Comparison of ENCODE assay signal across 28 cellular contexts in the genomic region with DNA sequence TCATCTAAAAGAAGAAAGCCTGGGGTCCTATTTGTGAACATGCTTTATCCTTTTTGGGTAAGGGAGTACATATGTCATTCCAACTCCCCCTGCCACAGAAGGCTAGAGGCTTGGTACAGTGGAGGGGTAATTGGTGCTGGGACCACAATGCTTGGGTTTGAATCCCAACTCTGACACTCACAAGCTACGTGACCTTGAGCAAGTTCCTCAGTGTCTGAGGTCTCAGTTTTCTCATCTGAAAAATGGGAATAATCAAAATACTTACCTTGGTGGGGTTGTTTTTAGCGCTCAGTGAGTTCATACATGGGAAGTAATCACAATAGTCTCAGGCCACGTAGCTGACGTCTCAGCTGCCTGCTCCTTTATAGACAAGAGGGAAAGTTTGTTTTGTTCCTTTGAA.
"Had no signal": no experiment of that assay in that cellular context is flagged by ENCODE, and none has a peak within 500 bp of the region (broad histone marks: within the 10 kb centered on the region; RNA-seq: fewer than 3 reads in every experiment).

No MANE protein-coding gene starts in this region.

- H3K4me2 ChIP-seq: hepatocyte had no signal

- H3K4me1 ChIP-seq: colonic mucosa, esophagus muscularis mucosa, esophagus squamous epithelium, foreskin keratinocyte, gastrocnemius medialis, gastroesophageal sphincter, heart left ventricle, heart right ventricle had no signal

- H3K79me2 ChIP-seq: hepatocyte had no signal

- H2AFZ ChIP-seq: hepatocyte had no signal

- H3K27ac ChIP-seq: colonic mucosa, coronary artery, dorsolateral prefrontal cortex, epithelial cell of prostate, esophagus muscularis mucosa, esophagus squamous epithelium, foreskin keratinocyte, gastrocnemius medialis, gastroesophageal sphincter, heart left ventricle, heart right ventricle, hepatocyte had no signal

- H3K4me3 ChIP-seq: colonic mucosa, coronary artery, dorsolateral prefrontal cortex, esophagus muscularis mucosa, esophagus squamous epithelium, gastrocnemius medialis, gastroesophageal sphincter, heart left ventricle, heart right ventricle, hepatocyte had no signal

- FAIRE-seq: endometrium, endothelial cell of umbilical vein, frontal cortex had no signal

- H3K36me3 ChIP-seq: colonic mucosa, esophagus muscularis mucosa, esophagus squamous epithelium, gastrocnemius medialis, gastroesophageal sphincter, heart left ventricle, heart right ventricle had no signal

- ATAC-seq: effector memory CD8-positive, alpha-beta T cell; esophagus mucosa; foreskin keratinocyte; gastrocnemius medialis; gastroesophageal sphincter; heart left ventricle; heart right ventricle had no signal

- H3K9me3 ChIP-seq: colonic mucosa had no signal

- H3K27me3 ChIP-seq: colonic mucosa, dorsolateral prefrontal cortex, esophagus squamous epithelium, foreskin keratinocyte, gastrocnemius medialis, hepatocyte had no signal

- DNase-seq: colonic mucosa; cortex of kidney; dermis blood vessel endothelial cell; dorsolateral prefrontal cortex; effector CD4-positive, alpha-beta T cell; effector CD8-positive, alpha-beta T cell; effector memory CD4-positive, alpha-beta T cell; effector memory CD8-positive, alpha-beta T cell; endodermal cell; erythroblast; esophagus squamous epithelium; foreskin fibroblast; foreskin keratinocyte; foreskin melanocyte; gastrocnemius medialis; glutamatergic neuron; head of caudate nucleus; heart left ventricle; heart right ventricle had no signal
